ENCODE assay signal across 29 cellular contexts in genomic region chr4:78665216-78665615, GRCh38.
"Had no signal": no experiment of that assay in that cellular context is flagged by ENCODE, and none has a peak within 500 bp of the region (broad histone marks: within the 10 kb centered on the region; RNA-seq: fewer than 3 reads in every experiment).

No MANE protein-coding gene starts in this region.

- DNase-seq: activated CD4-positive, alpha-beta memory T cell treated with anti-CD3 and anti-CD28 coated beads, Interleukin-2, amount 10 ng/mL, durations not matched to agents 7 days and 5 days; activated CD4-positive, alpha-beta T cell treated with anti-CD3 and anti-CD28 coated beads for 1 hour; activated CD4-positive, alpha-beta T cell treated with anti-CD3 and anti-CD28 coated beads for 4 hours; activated CD4-positive, alpha-beta T cell treated with anti-CD3 and anti-CD28 coated beads, Interleukin-2, amount 10 ng/mL, durations not matched to agents 7 days and 5 days; activated CD4-positive, alpha-beta T cell treated with anti-CD3 and anti-CD28 coated beads, Interleukin-2, amount 50 U/mL, for 4 hours; activated CD8-positive, alpha-beta memory T cell treated with anti-CD3 and anti-CD28 coated beads, Interleukin-2, amount 50 U/mL, for 48 hours; activated gamma-delta T cell; activated naive CD4-positive, alpha-beta T cell; activated naive CD4-positive, alpha-beta T cell treated with anti-CD3 and anti-CD28 coated beads, Interleukin-2, amount 10 ng/mL, durations not matched to agents 7 days and 5 days; activated naive CD8-positive, alpha-beta T cell treated with anti-CD3 and anti-CD28 coated beads, Interleukin-2, amount 10 ng/mL, durations not matched to agents 7 days and 5 days; activated T-cell treated with anti-CD3 and anti-CD28 coated beads for 4 hours; activated T-cell treated with anti-CD3 and anti-CD28 coated beads, Interleukin-2, amount 50 U/mL, for 24 hours; activated T-cell treated with anti-CD3 and anti-CD28 coated beads, Interleukin-2, amount 50 U/mL, for 72 hours; central memory CD4-positive, alpha-beta T cell; cerebellar nuclear complex; colonic mucosa; effector CD8-positive, alpha-beta T cell; foreskin fibroblast; head of caudate nucleus; T-helper 2 cell had no signal

- H3K4me1 ChIP-seq: breast epithelium, colonic mucosa had no signal

- H3K4me3 Mint-ChIP-seq: activated CD4-positive, alpha-beta memory T cell treated with anti-CD3 and anti-CD28 coated beads, Interleukin-2, amount 10 ng/mL, durations not matched to agents 7 days and 5 days; activated CD4-positive, alpha-beta T cell treated with anti-CD3 and anti-CD28 coated beads, Interleukin-2, amount 10 ng/mL, durations not matched to agents 7 days and 5 days; activated naive CD4-positive, alpha-beta T cell treated with anti-CD3 and anti-CD28 coated beads, Interleukin-2, amount 10 ng/mL, durations not matched to agents 7 days and 5 days; activated naive CD8-positive, alpha-beta T cell treated with anti-CD3 and anti-CD28 coated beads, Interleukin-2, amount 10 ng/mL, durations not matched to agents 7 days and 5 days; activated T-cell treated with anti-CD3 and anti-CD28 coated beads, Interleukin-2, amount 50 U/mL, for 24 hours; activated T-cell treated with anti-CD3 and anti-CD28 coated beads, Interleukin-2, amount 50 U/mL, for 72 hours; brain; WTC11 had no signal

- H3K27me3 ChIP-seq: ascending aorta, breast epithelium, cardiac muscle cell, colonic mucosa had no signal

- H3K27ac ChIP-seq: ascending aorta, breast epithelium, cardiac muscle cell, colonic mucosa, epithelial cell of prostate, VCaP had no signal

- ATAC-seq: esophagus mucosa, WTC11 had no signal

- H3K36me3 Mint-ChIP-seq: activated naive CD4-positive, alpha-beta T cell treated with anti-CD3 and anti-CD28 coated beads, Interleukin-2, amount 10 ng/mL, durations not matched to agents 7 days and 5 days; activated naive CD4-positive, alpha-beta T cell treated with anti-CD3 and anti-CD28 coated beads, Interleukin-2, amount 50 U/mL, for 72 hours; brain; WTC11 had no signal

- H3K36me3 ChIP-seq: ascending aorta, breast epithelium, cardiac muscle cell, colonic mucosa had no signal

- H3K9me3 Mint-ChIP-seq: activated CD4-positive, alpha-beta memory T cell treated with anti-CD3 and anti-CD28 coated beads, Interleukin-2, amount 10 ng/mL, durations not matched to agents 7 days and 5 days; activated T-cell treated with anti-CD3 and anti-CD28 coated beads, Interleukin-2, amount 50 U/mL, for 24 hours; activated T-cell treated with anti-CD3 and anti-CD28 coated beads, Interleukin-2, amount 50 U/mL, for 72 hours; brain; WTC11 had no signal

- H3K4me3 ChIP-seq: ascending aorta, breast epithelium, cardiac muscle cell, colonic mucosa had no signal

- H3K27ac Mint-ChIP-seq: activated CD4-positive, alpha-beta memory T cell treated with anti-CD3 and anti-CD28 coated beads, Interleukin-2, amount 10 ng/mL, durations not matched to agents 7 days and 5 days; activated CD4-positive, alpha-beta T cell treated with anti-CD3 and anti-CD28 coated beads, Interleukin-2, amount 10 ng/mL, durations not matched to agents 7 days and 5 days; activated naive CD4-positive, alpha-beta T cell treated with anti-CD3 and anti-CD28 coated beads, Interleukin-2, amount 10 ng/mL, durations not matched to agents 7 days and 5 days; activated naive CD8-positive, alpha-beta T cell treated with anti-CD3 and anti-CD28 coated beads, Interleukin-2, amount 10 ng/mL, durations not matched to agents 7 days and 5 days; activated T-cell treated with anti-CD3 and anti-CD28 coated beads, Interleukin-2, amount 50 U/mL, for 24 hours; WTC11 had no signal

- H3K27me3 Mint-ChIP-seq: activated CD4-positive, alpha-beta T cell treated with anti-CD3 and anti-CD28 coated beads, Interleukin-2, amount 10 ng/mL, durations not matched to agents 7 days and 5 days; activated naive CD4-positive, alpha-beta T cell treated with anti-CD3 and anti-CD28 coated beads, Interleukin-2, amount 10 ng/mL, durations not matched to agents 7 days and 5 days; activated T-cell treated with anti-CD3 and anti-CD28 coated beads, Interleukin-2, amount 50 U/mL, for 24 hours had no signal

- H3K9me3 ChIP-seq: ascending aorta, breast epithelium, colonic mucosa had no signal
